17 cellular contexts compared by ENCODE assay signal in genomic region chr3:123246846-123247245, GRCh38.
"Had no signal": no experiment of that assay in that cellular context is flagged by ENCODE, and none has a peak within 500 bp of the region (broad histone marks: within the 10 kb centered on the region; RNA-seq: fewer than 3 reads in every experiment).

No MANE protein-coding gene starts in this region.

- DNase-seq: activated CD4-positive, alpha-beta memory T cell treated with anti-CD3 and anti-CD28 coated beads for 36 hours; activated CD8-positive, alpha-beta memory T cell treated with anti-CD3 and anti-CD28 coated beads, Interleukin-2, amount 10 ng/mL, durations not matched to agents 7 days and 5 days; activated effector memory CD4-positive, alpha-beta T cell treated with Interleukin-2 at 50 U/mL for 16 hours; activated T-cell treated with anti-CD3 and anti-CD28 coated beads, Interleukin-2, amount 50 U/mL, for 1 hour; central memory CD4-positive, alpha-beta T cell; colonic mucosa; effector CD4-positive, alpha-beta T cell; foreskin fibroblast; kidney glomerular epithelial cell; midbrain; pancreas; stimulated activated naive CD8-positive, alpha-beta T cell treated with anti-CD3 and anti-CD28 coated beads, Interleukin-15, Interleukin-2, amounts not matched to agents 100 U/mL and 50 U/mL, for 24 hours; T-cell; T-helper 9 cell; WERI-Rb-1 had no signal

- H3K4me1 ChIP-seq: colonic mucosa had no signal

- H3K27ac ChIP-seq: adrenal gland, colonic mucosa, pancreas, WERI-Rb-1 had no signal

- H3K27me3 ChIP-seq: adrenal gland, colonic mucosa, pancreas had no signal

- ATAC-seq: activated CD8-positive, alpha-beta memory T cell treated with anti-CD3 and anti-CD28 coated beads, Interleukin-2, amount 10 ng/mL, durations not matched to agents 7 days and 5 days; pancreas; stimulated activated naive CD8-positive, alpha-beta T cell treated with anti-CD3 and anti-CD28 coated beads, Interleukin-15, Interleukin-2, amounts not matched to agents 100 U/mL and 50 U/mL, for 24 hours; T-cell had no signal

- H3K36me3 ChIP-seq: adrenal gland, colonic mucosa had no signal

- H3K9me3 ChIP-seq: adrenal gland, colonic mucosa, pancreas had no signal

- H3K4me3 ChIP-seq: adrenal gland, colonic mucosa, lung, pancreas had no signal
